8 cellular contexts compared by ENCODE assay signal in the genomic region with DNA sequence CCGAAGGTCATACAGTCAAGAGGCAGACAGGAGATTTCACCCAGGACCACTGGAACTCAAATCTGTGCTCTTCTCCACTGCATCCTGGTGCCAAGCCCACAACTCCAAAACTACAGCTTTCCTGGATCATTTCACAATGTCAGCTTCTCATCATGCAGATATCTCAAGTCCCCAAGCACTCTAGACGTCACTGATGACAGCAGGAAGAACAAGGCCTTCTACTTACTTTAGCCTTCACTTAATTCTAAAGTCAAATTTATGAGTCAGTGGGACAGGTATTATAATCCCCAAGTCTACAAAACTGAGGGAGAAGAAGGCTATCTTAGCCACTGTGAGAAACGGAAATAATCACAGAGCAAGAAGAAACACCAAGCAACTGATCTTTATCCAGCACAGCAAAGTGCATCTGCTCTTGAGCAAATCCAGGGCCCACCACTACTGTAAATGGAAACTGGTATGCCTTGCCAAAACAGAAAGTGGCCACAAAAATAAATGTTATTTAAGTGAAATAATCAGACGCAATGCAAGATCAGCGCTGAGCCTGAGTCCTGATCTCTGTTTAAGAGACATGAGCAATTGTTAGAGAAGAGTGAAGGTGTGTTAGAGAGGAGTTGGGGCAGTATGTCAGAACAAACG. TPM values are rescaled to one million over a fixed set of nuclear protein-coding genes. Genes with fewer than 3 reads are reported as not detected.
DNase-seq lines count a peak whose midpoint lies in the region; ATAC-seq lines count a peak whose summit lies in the region.

No MANE protein-coding gene starts in this region.

- H3K9me3 ChIP-seq in iPS-18c (ENCODE audit: control insufficient read depth, insufficient read depth, low read length) (no peaks in the 10 kb centered on the region), thymus (ENCODE audit: control insufficient read depth) (no peaks in the 10 kb centered on the region)

- peaks cover 13% of the 10 kb centered on the region for H3K4me1 ChIP-seq in thymus (ENCODE audit: control insufficient read depth, insufficient read depth, low read length)

- H3K4me3 ChIP-seq in iPS-18c (ENCODE audit: insufficient read depth, low read depth, low read length) (peak overlapping the region; percentile 91), thymus (ENCODE audit: low read length) (peak overlapping the region; percentile 87)

- H3K27me3 ChIP-seq in thymus (ENCODE audit: control insufficient read depth, insufficient read depth), result no peaks in the 10 kb centered on the region

- no peak overlapping the region for H3K27ac ChIP-seq in thymus (ENCODE audit: low read depth)

- ATAC-seq in activated T-cell treated with anti-CD3 and anti-CD28 coated beads, Interleukin-2, amount 50 U/mL, for 4 hours, result no peak
- ATAC-seq in GM18498 (IDR thresholded peaks at IDR 0.05; ENCODE audit: unreplicated experiment) (no peak), GM21423 (IDR thresholded peaks at IDR 0.05; ENCODE audit: unreplicated experiment) (no peak)

- H3K4me1 Mint-ChIP-seq in activated T-cell treated with anti-CD3 and anti-CD28 coated beads, Interleukin-2, amount 50 U/mL, for 4 hours (ENCODE audit: low read depth), result peaks cover 24% of the 10 kb centered on the region
- H3K4me1 Mint-ChIP-seq in activated CD4-positive, alpha-beta memory T cell treated with anti-CD3 and anti-CD28 coated beads for 36 hours (ENCODE audit: low read depth), result peaks cover 27% of the 10 kb centered on the region

- peak overlapping the region; percentile 93 for H3K27ac Mint-ChIP-seq in activated CD4-positive, alpha-beta memory T cell treated with anti-CD3 and anti-CD28 coated beads for 36 hours

- intact Hi-C loops in activated CD4-positive, alpha-beta memory T cell treated with anti-CD3 and anti-CD28 coated beads for 36 hours (cut with micrococcal nuclease), result loop anchor here (2.0 to 5.0 kb wide), 2 partner anchors 195 to 434 kb away; a partner anchor contains a TSS

- no peak for DNase-seq in activated T-cell treated with anti-CD3 and anti-CD28 coated beads, Interleukin-2, amount 50 U/mL, for 4 hours
- no peak for DNase-seq in activated T-cell treated with anti-CD3 and anti-CD28 coated beads for 4 hours
- DNase-seq in activated CD4-positive, alpha-beta memory T cell treated with anti-CD3 and anti-CD28 coated beads for 36 hours, result no peak
- DNase-seq in NCI-H526 treated with DMSO at 0.1 percent for 48 hours (lab: John Stamatoyannopoulos, UW), result no peak

- H3K9me3 Mint-ChIP-seq in activated T-cell treated with anti-CD3 and anti-CD28 coated beads, Interleukin-2, amount 50 U/mL, for 4 hours, result no peaks in the 10 kb centered on the region
- H3K9me3 Mint-ChIP-seq in activated CD4-positive, alpha-beta memory T cell treated with anti-CD3 and anti-CD28 coated beads for 36 hours, result no peaks in the 10 kb centered on the region

- CTCF ChIA-PET in activated CD4-positive, alpha-beta memory T cell treated with anti-CD3 and anti-CD28 coated beads for 36 hours (lab: Charles Lee), result interaction anchor here (1.4 to 2.1 kb wide), 2 partner anchors 340 to 391 kb away, joined by 4 to 6 read pairs; no protein-coding TSS in a partner anchor

- POLR2A ChIA-PET in activated CD4-positive, alpha-beta memory T cell treated with anti-CD3 and anti-CD28 coated beads for 36 hours (lab: Charles Lee), result interaction anchor here (0.6 to 1.5 kb wide), 2 partner anchors 9 to 400 kb away, joined by 3 to 5 read pairs; a partner anchor contains a TSS

- H3K36me3 Mint-ChIP-seq in activated T-cell treated with anti-CD3 and anti-CD28 coated beads, Interleukin-2, amount 50 U/mL, for 4 hours (ENCODE audit: insufficient read depth), result peaks cover 17% of the 10 kb centered on the region
- H3K36me3 Mint-ChIP-seq in activated CD4-positive, alpha-beta memory T cell treated with anti-CD3 and anti-CD28 coated beads for 36 hours, result peaks cover 27% of the 10 kb centered on the region

- 45% methylated on average over 6 of the region's 6 CpGs for WGBS in thymus

- no peaks in the 10 kb centered on the region for H3K27me3 Mint-ChIP-seq in activated T-cell treated with anti-CD3 and anti-CD28 coated beads, Interleukin-2, amount 50 U/mL, for 4 hours (ENCODE audit: low read depth)
- H3K27me3 Mint-ChIP-seq in activated CD4-positive, alpha-beta memory T cell treated with anti-CD3 and anti-CD28 coated beads for 36 hours, result no peaks in the 10 kb centered on the region

- H3K4me3 Mint-ChIP-seq in activated T-cell treated with anti-CD3 and anti-CD28 coated beads, Interleukin-2, amount 50 U/mL, for 4 hours, result peak overlapping the region; percentile 95
- peak overlapping the region; percentile 97 for H3K4me3 Mint-ChIP-seq in activated CD4-positive, alpha-beta memory T cell treated with anti-CD3 and anti-CD28 coated beads for 36 hours

- no peaks in the 10 kb centered on the region for H3K36me3 ChIP-seq in thymus (ENCODE audit: control insufficient read depth, insufficient read depth)

RNA-seq across cellular contexts. Expression of a gene that starts 0.9 kb away (rescaled TPM):
- total RNA-seq in activated T-cell treated with anti-CD3 and anti-CD28 coated beads, Interleukin-2, amount 50 U/mL, for 4 hours, result 10 to 100 TPM; 32.5 to 45.0 (median 38.0) TPM
- 10 to 100 TPM; 38.1 to 41.9 TPM for total RNA-seq in activated CD4-positive, alpha-beta memory T cell treated with anti-CD3 and anti-CD28 coated beads for 36 hours
- polyA plus RNA-seq in thymus, result 4.0 TPM
